Comparison of ENCODE assay signal across 8 cellular contexts in the genomic region with DNA sequence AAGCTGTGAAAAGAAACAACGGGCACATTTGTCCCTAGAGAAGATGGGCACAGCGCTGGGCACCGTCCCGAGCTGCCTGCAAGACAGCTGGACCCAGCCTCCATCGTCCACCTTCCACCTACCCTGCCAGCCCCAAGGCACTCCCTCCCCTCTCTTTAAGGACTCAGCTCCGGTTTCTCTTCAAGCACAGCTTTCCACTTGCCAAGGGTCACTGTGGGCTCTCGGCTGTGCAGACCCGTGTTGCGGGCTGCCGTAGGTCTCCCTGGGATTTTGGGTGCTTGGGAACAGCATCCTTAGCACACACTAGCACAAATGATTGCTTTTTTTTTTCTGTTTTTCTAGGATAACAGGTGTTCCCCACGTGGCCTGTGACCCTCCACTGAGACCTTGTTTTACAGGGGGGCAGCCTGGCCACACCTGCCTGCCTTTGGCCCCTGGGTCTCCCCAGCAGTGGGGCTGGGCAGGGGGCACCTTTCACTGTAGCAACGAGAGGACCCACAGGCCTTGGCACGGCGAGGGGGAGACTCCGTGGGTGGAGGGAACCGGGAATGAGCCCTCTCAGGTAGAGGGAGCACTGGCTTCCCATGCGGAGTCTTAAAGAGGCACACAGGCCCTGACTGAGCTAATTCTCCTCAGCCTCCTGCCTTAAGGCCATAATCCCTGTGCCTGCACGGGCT. TPM values are rescaled to one million over a fixed set of nuclear protein-coding genes. Genes with fewer than 3 reads are reported as not detected.
DNase-seq lines count a peak whose midpoint lies in the region; ATAC-seq and TF ChIP-seq lines count a peak whose summit lies in the region.

No MANE protein-coding gene starts in this region.

- TF ChIP-seq CTCF in WTC11 (IDR thresholded peaks at IDR 0.05): no peak

- no peak for DNase-seq in activated CD4-positive, alpha-beta T cell treated with anti-CD3 and anti-CD28 coated beads for 36 hours
- DNase-seq in activated CD4-positive, alpha-beta T cell treated with anti-CD3 and anti-CD28 coated beads for 48 hours: no peak
- DNase-seq in WTC11 (ENCODE audit: low spot score): no peak
- DNase-seq in stimulated activated naive B cell treated with anti-CD40 and anti-IgM and Interleukin-4, amounts not matched to agents 10 μg/mL and 1 μg/mL and 100 μg/mL, for 72 hours: no peak
- DNase-seq in stimulated activated naive CD4-positive, alpha-beta T cell (lab: John Stamatoyannopoulos, UW): no peak

- peaks cover 21% of the 10 kb centered on the region for H3K4me1 Mint-ChIP-seq in activated CD4-positive, alpha-beta T cell treated with anti-CD3 and anti-CD28 coated beads for 36 hours
- H3K4me1 Mint-ChIP-seq in WTC11: peaks cover 7% of the 10 kb centered on the region
- H3K4me1 Mint-ChIP-seq in stimulated activated naive B cell treated with anti-CD40 and anti-IgM and Interleukin-4, amounts not matched to agents 10 μg/mL and 1 μg/mL and 100 μg/mL, for 72 hours: peaks cover 14 to 38% of the 10 kb centered on the region in 2 donors

- ATAC-seq in activated CD4-positive, alpha-beta T cell treated with anti-CD3 and anti-CD28 coated beads for 36 hours: no peak
- ATAC-seq in WTC11 (no peak), GM21526 (IDR thresholded peaks at IDR 0.05; ENCODE audit: low FRiP score, unreplicated experiment) (no peak), GM18502 (IDR thresholded peaks at IDR 0.05; ENCODE audit: poor library complexity, unreplicated experiment) (no peak)
- ATAC-seq in stimulated activated naive B cell treated with anti-CD40 and anti-IgM and Interleukin-4, amounts not matched to agents 10 μg/mL and 1 μg/mL and 100 μg/mL, for 72 hours (replicated peaks): no peak

- H3K27ac Mint-ChIP-seq in activated CD4-positive, alpha-beta T cell treated with anti-CD3 and anti-CD28 coated beads for 36 hours: peak overlapping the region; percentile 53
- H3K27ac Mint-ChIP-seq in WTC11: peak overlapping the region; percentile 49; the same call in 1 of the 2 replicates
- H3K27ac Mint-ChIP-seq in stimulated activated naive B cell treated with anti-CD40 and anti-IgM and Interleukin-4, amounts not matched to agents 10 μg/mL and 1 μg/mL and 100 μg/mL, for 72 hours: peak overlapping the region; percentile 37

- H3K27me3 ChIP-seq in iPS-15b (ENCODE audit: control insufficient read depth, insufficient read depth, low read length): peaks cover 5% of the 10 kb centered on the region

- intact Hi-C loops in activated CD4-positive, alpha-beta T cell treated with anti-CD3 and anti-CD28 coated beads for 36 hours (cut with DNase I, micrococcal nuclease): loop anchor here in 1 of 2 experiments (2.0 to 5.0 kb wide), 3 partner anchors 42 to 731 kb away; partner anchors contain the start of genes BAIAP2 and RNF213

- CTCF ChIA-PET in activated CD4-positive, alpha-beta T cell treated with anti-CD3 and anti-CD28 coated beads for 36 hours (lab: Charles Lee): no interaction called here
- CTCF ChIA-PET in WTC11 (lab: Charles Lee): interaction anchor here (1.4 kb wide), 1 partner anchor 31 kb away, joined by 6 read pairs; no protein-coding TSS in a partner anchor

- H3K27me3 Mint-ChIP-seq in activated CD4-positive, alpha-beta T cell treated with anti-CD3 and anti-CD28 coated beads for 36 hours: no peaks in the 10 kb centered on the region
- peaks cover 10% of the 10 kb centered on the region for H3K27me3 Mint-ChIP-seq in WTC11 (ENCODE audit: low read depth)
- no peaks in the 10 kb centered on the region for H3K27me3 Mint-ChIP-seq in stimulated activated naive B cell treated with anti-CD40 and anti-IgM and Interleukin-4, amounts not matched to agents 10 μg/mL and 1 μg/mL and 100 μg/mL, for 72 hours

- H3K9ac ChIP-seq in iPS-15b (ENCODE audit: low read depth, low read length): no peak overlapping the region

- H3K4me3 Mint-ChIP-seq in activated CD4-positive, alpha-beta T cell treated with anti-CD3 and anti-CD28 coated beads for 36 hours: peak overlapping the region; percentile 69
- peak overlapping the region; percentile 67 for H3K4me3 Mint-ChIP-seq in WTC11
- peak overlapping the region; percentile 76 to 81 for H3K4me3 Mint-ChIP-seq in stimulated activated naive B cell treated with anti-CD40 and anti-IgM and Interleukin-4, amounts not matched to agents 10 μg/mL and 1 μg/mL and 100 μg/mL, for 72 hours

- POLR2A ChIA-PET in activated CD4-positive, alpha-beta T cell treated with anti-CD3 and anti-CD28 coated beads for 36 hours (lab: Charles Lee): no interaction called here
- POLR2A ChIA-PET in WTC11 (lab: Charles Lee): no interaction called here

- H3K36me3 ChIP-seq in iPS-15b (ENCODE audit: control insufficient read depth, insufficient read depth, low read length): peaks cover 19% of the 10 kb centered on the region

- no peaks in the 10 kb centered on the region for H3K9me3 ChIP-seq in iPS-15b (ENCODE audit: control insufficient read depth, insufficient read depth, low read length)

- no peaks in the 10 kb centered on the region for H3K9me3 Mint-ChIP-seq in activated CD4-positive, alpha-beta T cell treated with anti-CD3 and anti-CD28 coated beads for 36 hours (ENCODE audit: low read depth)
- no peaks in the 10 kb centered on the region for H3K9me3 Mint-ChIP-seq in WTC11
- no peaks in the 10 kb centered on the region for H3K9me3 Mint-ChIP-seq in stimulated activated naive B cell treated with anti-CD40 and anti-IgM and Interleukin-4, amounts not matched to agents 10 μg/mL and 1 μg/mL and 100 μg/mL, for 72 hours

- H3K4me3 ChIP-seq in iPS-15b (ENCODE audit: low read depth, low read length): peak overlapping the region; percentile 56

- H3K4me1 ChIP-seq in iPS-15b (ENCODE audit: control insufficient read depth, insufficient read depth, low read length): peaks cover 2% of the 10 kb centered on the region

- peaks cover 10% of the 10 kb centered on the region for H3K36me3 Mint-ChIP-seq in activated CD4-positive, alpha-beta T cell treated with anti-CD3 and anti-CD28 coated beads for 36 hours (ENCODE audit: low read depth)
- no peaks in the 10 kb centered on the region for H3K36me3 Mint-ChIP-seq in WTC11
- peaks cover 20 to 21% of the 10 kb centered on the region in 2 donors for H3K36me3 Mint-ChIP-seq in stimulated activated naive B cell treated with anti-CD40 and anti-IgM and Interleukin-4, amounts not matched to agents 10 μg/mL and 1 μg/mL and 100 μg/mL, for 72 hours

TF ChIP-seq in WTC11, 78 proteins besides CTCF, POLR2A, EP300 and RAD21 (continues in another document):
- TF ChIP-seq, protein P1, sequence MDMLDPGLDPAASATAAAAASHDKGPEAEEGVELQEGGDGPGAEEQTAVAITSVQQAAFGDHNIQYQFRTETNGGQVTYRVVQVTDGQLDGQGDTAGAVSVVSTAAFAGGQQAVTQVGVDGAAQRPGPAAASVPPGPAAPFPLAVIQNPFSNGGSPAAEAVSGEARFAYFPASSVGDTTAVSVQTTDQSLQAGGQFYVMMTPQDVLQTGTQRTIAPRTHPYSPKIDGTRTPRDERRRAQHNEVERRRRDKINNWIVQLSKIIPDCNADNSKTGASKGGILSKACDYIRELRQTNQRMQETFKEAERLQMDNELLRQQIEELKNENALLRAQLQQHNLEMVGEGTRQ (CRISPR knock-in tag; IDR thresholded peaks at IDR 0.05): no peak
- TF ChIP-seq CBFB (CRISPR knock-in tag; IDR thresholded peaks at IDR 0.05; ENCODE audit: low read depth) (no peak), ATF3 (CRISPR knock-in tag; conservative IDR thresholded peaks at IDR 0.05) (no peak), RELA (CRISPR knock-in tag; IDR thresholded peaks at IDR 0.05; ENCODE audit: borderline replicate concordance) (no peak), ATF6 (CRISPR knock-in tag; IDR thresholded peaks at IDR 0.05) (no peak), NFE2L1 (CRISPR knock-in tag; IDR thresholded peaks at IDR 0.05) (no peak)
- TF ChIP-seq, protein P2, sequence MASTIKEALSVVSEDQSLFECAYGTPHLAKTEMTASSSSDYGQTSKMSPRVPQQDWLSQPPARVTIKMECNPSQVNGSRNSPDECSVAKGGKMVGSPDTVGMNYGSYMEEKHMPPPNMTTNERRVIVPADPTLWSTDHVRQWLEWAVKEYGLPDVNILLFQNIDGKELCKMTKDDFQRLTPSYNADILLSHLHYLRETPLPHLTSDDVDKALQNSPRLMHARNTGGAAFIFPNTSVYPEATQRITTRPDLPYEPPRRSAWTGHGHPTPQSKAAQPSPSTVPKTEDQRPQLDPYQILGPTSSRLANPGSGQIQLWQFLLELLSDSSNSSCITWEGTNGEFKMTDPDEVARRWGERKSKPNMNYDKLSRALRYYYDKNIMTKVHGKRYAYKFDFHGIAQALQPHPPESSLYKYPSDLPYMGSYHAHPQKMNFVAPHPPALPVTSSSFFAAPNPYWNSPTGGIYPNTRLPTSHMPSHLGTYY (CRISPR knock-in tag; IDR thresholded peaks at IDR 0.05): no peak

RNA-seq across cellular contexts. Expression of gene CHMP6, which starts 1.4 kb away (rescaled TPM):
- total RNA-seq in activated CD4-positive, alpha-beta T cell treated with anti-CD3 and anti-CD28 coated beads for 36 hours: 10 to 100 TPM; 15.9 to 19.4 TPM
- 15.0 to 23.1 TPM (median 19.6 TPM) in 3 replicates for total RNA-seq in WTC11 (2021)

RNA-seq across cellular contexts. Expression of gene BAIAP2, which starts 41.9 kb away (rescaled TPM):
- total RNA-seq in activated CD4-positive, alpha-beta T cell treated with anti-CD3 and anti-CD28 coated beads for 36 hours: 1 to 10 TPM; 4.6 to 5.0 TPM
- total RNA-seq in WTC11 (2021): 16.9 to 20.7 TPM (median 18.4 TPM) in 3 replicates
